10 cellular contexts compared by ENCODE assay signal in the genomic region with DNA sequence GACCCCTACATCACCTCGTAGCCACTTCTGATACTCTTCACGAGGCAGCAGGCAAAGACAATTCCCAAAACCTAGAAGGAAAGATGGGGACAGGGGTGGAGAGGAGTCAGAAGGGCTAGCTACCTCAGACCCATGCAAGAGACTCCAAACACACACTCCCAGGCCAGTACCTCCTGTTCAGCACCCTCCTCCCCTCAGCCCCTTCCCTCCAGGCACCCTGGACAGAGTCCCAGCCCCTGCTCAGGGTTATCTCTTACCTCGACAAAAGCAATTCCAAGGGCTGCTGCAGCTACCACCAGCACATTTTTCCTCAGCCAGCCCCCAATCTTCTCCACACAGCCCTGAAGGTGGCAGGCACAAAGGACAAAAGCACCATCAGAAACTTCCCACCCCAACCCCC. TPM values are rescaled to one million over a fixed set of nuclear protein-coding genes. Genes with fewer than 3 reads are reported as not detected.
DNase-seq lines count a peak whose midpoint lies in the region; ATAC-seq, FAIRE-seq and TF ChIP-seq lines count a peak whose summit lies in the region.
"Had no signal": no experiment of that assay in that cellular context is flagged by ENCODE, and none has a peak within 500 bp of the region (broad histone marks: within the 10 kb centered on the region; RNA-seq: fewer than 3 reads in every experiment).

No MANE protein-coding gene starts in this region.

- H3K27ac Mint-ChIP-seq in activated CD8-positive, alpha-beta T cell treated with anti-CD3 and anti-CD28 coated beads for 36 hours: peak overlapping the region; percentile 50
- no peak overlapping the region for H3K27ac Mint-ChIP-seq in activated CD8-positive, alpha-beta T cell treated with anti-CD3 and anti-CD28 coated beads, Interleukin-2, amount 10 ng/mL, durations not matched to agents 7 days and 5 days

- TF ChIP-seq CTCF in activated CD8-positive, alpha-beta T cell treated with anti-CD3 and anti-CD28 coated beads for 36 hours (IDR thresholded peaks at IDR 0.05): no peak
- no peak for TF ChIP-seq CTCF in hepatocyte (IDR thresholded peaks at IDR 0.05; ENCODE audit: poor library complexity)
- TF ChIP-seq CTCF in tibial artery (IDR thresholded peaks at IDR 0.05): no peak

- peaks cover 42% of the 10 kb centered on the region for H3K79me2 ChIP-seq in hepatocyte

- ATAC-seq in activated CD8-positive, alpha-beta T cell treated with anti-CD3 and anti-CD28 coated beads for 36 hours: no peak
- no peak for ATAC-seq in activated CD8-positive, alpha-beta T cell treated with anti-CD3 and anti-CD28 coated beads, Interleukin-2, amount 10 ng/mL, durations not matched to agents 7 days and 5 days
- ATAC-seq in GM21515 (IDR thresholded peaks at IDR 0.05; ENCODE audit: unreplicated experiment): no peak
- ATAC-seq: A549, foreskin keratinocyte had no signal

- CTCF ChIA-PET in activated CD8-positive, alpha-beta T cell treated with anti-CD3 and anti-CD28 coated beads for 36 hours (lab: Charles Lee): interaction anchor here (0.9 to 7.1 kb wide), 7 partner anchors 9 to 80 kb away, joined by 3 to 87 read pairs (median 7); partner anchors contain the start of gene BLOC1S1
- CTCF ChIA-PET in activated CD8-positive, alpha-beta T cell treated with anti-CD3 and anti-CD28 coated beads, Interleukin-2, amount 10 ng/mL, durations not matched to agents 7 days and 5 days (lab: Charles Lee): interaction anchor here (1.1 to 7.6 kb wide), 6 partner anchors 10 to 201 kb away, joined by 3 to 170 read pairs (median 12); partner anchors contain the start of gene BLOC1S1

- no peak for DNase-seq in activated CD8-positive, alpha-beta T cell treated with anti-CD3 and anti-CD28 coated beads for 36 hours
- no peak for DNase-seq in activated CD8-positive, alpha-beta T cell treated with anti-CD3 and anti-CD28 coated beads, Interleukin-2, amount 10 ng/mL, durations not matched to agents 7 days and 5 days
- no peak for DNase-seq in hepatocyte (ENCODE audit: low spot score)
- DNase-seq in tibial artery: no peak
- DNase-seq in H54 (ENCODE audit: insufficient read length, low spot score): no peak
- DNase-seq: activated T-cell treated with anti-CD3 and anti-CD28 coated beads, Interleukin-2, amount 50 U/mL, for 48 hours; foreskin keratinocyte; Kasumi-1 had no signal

- WGBS in hepatocyte (ENCODE audit: low lambda C conversion rate, missing lambda C conversion rate): 67% methylated on average over 3 of the region's 3 CpGs

- H3K4me2 ChIP-seq in hepatocyte: peak overlapping the region; percentile 81
- H3K4me2 ChIP-seq: A549 had no signal

- no peak overlapping the region for H3K4me3 Mint-ChIP-seq in activated CD8-positive, alpha-beta T cell treated with anti-CD3 and anti-CD28 coated beads for 36 hours
- no peak overlapping the region for H3K4me3 Mint-ChIP-seq in activated CD8-positive, alpha-beta T cell treated with anti-CD3 and anti-CD28 coated beads, Interleukin-2, amount 10 ng/mL, durations not matched to agents 7 days and 5 days

- H3K9me3 ChIP-seq in hepatocyte (ENCODE audit: low read depth): no peaks in the 10 kb centered on the region
- no peaks in the 10 kb centered on the region for H3K9me3 ChIP-seq in tibial artery
- H3K9me3 ChIP-seq: A549 had no signal

- FAIRE-seq in H54 (lab: Jason Lieb, UNC): no peak
- FAIRE-seq: A549 had no signal

- no peak overlapping the region for H3K27ac ChIP-seq in hepatocyte
- peak overlapping the region; percentile 98 to 99 for H3K27ac ChIP-seq in tibial artery
- H3K27ac ChIP-seq: foreskin keratinocyte had no signal

- intact Hi-C loops in activated CD8-positive, alpha-beta T cell treated with anti-CD3 and anti-CD28 coated beads for 36 hours (cut with micrococcal nuclease): no loop called here
- intact Hi-C loops in tibial artery (cut with DNase I; ENCODE audit: low total_unique reads): no loop called here

- no peaks in the 10 kb centered on the region for H3K9me2 ChIP-seq in hepatocyte (replicated peaks; ENCODE audit: insufficient read depth)

- H3K27me3 ChIP-seq in hepatocyte (no peaks in the 10 kb centered on the region), tibial artery (no peaks in the 10 kb centered on the region)
- H3K27me3 ChIP-seq: foreskin keratinocyte had no signal

- H3K4me3 ChIP-seq in hepatocyte: no peak overlapping the region
- H3K4me3 ChIP-seq in tibial artery: no peak overlapping the region
- H3K4me3 ChIP-seq: A549 had no signal

- H4K20me1 ChIP-seq in hepatocyte (ENCODE audit: insufficient read depth, poor library complexity, severe bottlenecking): peaks cover 26% of the 10 kb centered on the region

- no peak for TF ChIP-seq POLR2A in H54 (IDR thresholded peaks at IDR 0.05; ENCODE audit: low read depth, low read length)

- H3K27me3 Mint-ChIP-seq in activated CD8-positive, alpha-beta T cell treated with anti-CD3 and anti-CD28 coated beads for 36 hours: no peaks in the 10 kb centered on the region
- no peaks in the 10 kb centered on the region for H3K27me3 Mint-ChIP-seq in activated CD8-positive, alpha-beta T cell treated with anti-CD3 and anti-CD28 coated beads, Interleukin-2, amount 10 ng/mL, durations not matched to agents 7 days and 5 days (ENCODE audit: low read depth)

- H3K9me3 Mint-ChIP-seq in activated CD8-positive, alpha-beta T cell treated with anti-CD3 and anti-CD28 coated beads for 36 hours: no peaks in the 10 kb centered on the region
- no peaks in the 10 kb centered on the region for H3K9me3 Mint-ChIP-seq in activated CD8-positive, alpha-beta T cell treated with anti-CD3 and anti-CD28 coated beads, Interleukin-2, amount 10 ng/mL, durations not matched to agents 7 days and 5 days (ENCODE audit: insufficient read depth)

- H3K4me1 ChIP-seq in hepatocyte (ENCODE audit: insufficient read depth) (peaks cover 18% of the 10 kb centered on the region), tibial artery (peaks cover 5 to 78% (median 62%) of the 10 kb centered on the region in 4 donors)

- H3K36me3 ChIP-seq in hepatocyte (replicated peaks; ENCODE audit: insufficient read depth, low read depth): no peaks in the 10 kb centered on the region
- H3K36me3 ChIP-seq in tibial artery: peaks cover 24 to 38% (median 35%) of the 10 kb centered on the region in 3 donors

- no peak overlapping the region for H2AFZ ChIP-seq in hepatocyte

- POLR2A ChIA-PET in activated CD8-positive, alpha-beta T cell treated with anti-CD3 and anti-CD28 coated beads for 36 hours (lab: Charles Lee): interaction anchor here (0.6 to 1.9 kb wide), 3 partner anchors 10 to 13 kb away, joined by 3 to 6 read pairs (median 4); no protein-coding TSS in a partner anchor
- POLR2A ChIA-PET in activated CD8-positive, alpha-beta T cell treated with anti-CD3 and anti-CD28 coated beads, Interleukin-2, amount 10 ng/mL, durations not matched to agents 7 days and 5 days (lab: Charles Lee): interaction anchor here (1.1 to 2.3 kb wide), 2 partner anchors 9 to 12 kb away, joined by 6 to 17 read pairs; partner anchors contain the start of gene BLOC1S1

- H3K4me1 Mint-ChIP-seq in activated CD8-positive, alpha-beta T cell treated with anti-CD3 and anti-CD28 coated beads for 36 hours (ENCODE audit: low read depth): peaks cover 29% of the 10 kb centered on the region
- H3K4me1 Mint-ChIP-seq in activated CD8-positive, alpha-beta T cell treated with anti-CD3 and anti-CD28 coated beads, Interleukin-2, amount 10 ng/mL, durations not matched to agents 7 days and 5 days (ENCODE audit: low read depth): peaks cover 57% of the 10 kb centered on the region

- H3K36me3 Mint-ChIP-seq in activated CD8-positive, alpha-beta T cell treated with anti-CD3 and anti-CD28 coated beads for 36 hours (ENCODE audit: low read depth): peaks cover 6% of the 10 kb centered on the region
- peaks cover 35% of the 10 kb centered on the region for H3K36me3 Mint-ChIP-seq in activated CD8-positive, alpha-beta T cell treated with anti-CD3 and anti-CD28 coated beads, Interleukin-2, amount 10 ng/mL, durations not matched to agents 7 days and 5 days (ENCODE audit: low read depth)

RNA-seq across cellular contexts. Expression of gene CD63, which starts 3.3 kb away (rescaled TPM):
- 100 to 1,000 TPM in 1 of 2 experiments, 10 to 100 TPM in 1; 99.6 to 101 TPM for total RNA-seq in activated CD8-positive, alpha-beta T cell treated with anti-CD3 and anti-CD28 coated beads for 36 hours
- total RNA-seq in activated CD8-positive, alpha-beta T cell treated with anti-CD3 and anti-CD28 coated beads, Interleukin-2, amount 10 ng/mL, durations not matched to agents 7 days and 5 days: 100 to 1,000 TPM; 203 to 206 TPM
- total RNA-seq in hepatocyte: 1,401 and 1,504 TPM in 2 replicates
- polyA plus RNA-seq in hepatocyte: 2,624 and 2,749 TPM in 2 replicates

RNA-seq across cellular contexts. Expression of gene RDH5, which starts 5.4 kb away (rescaled TPM):
- total RNA-seq in activated CD8-positive, alpha-beta T cell treated with anti-CD3 and anti-CD28 coated beads for 36 hours: 1 to 10 TPM; 5.3 to 6.8 TPM
- total RNA-seq in activated CD8-positive, alpha-beta T cell treated with anti-CD3 and anti-CD28 coated beads, Interleukin-2, amount 10 ng/mL, durations not matched to agents 7 days and 5 days: 10 to 100 TPM; 12.0 to 12.1 TPM
- total RNA-seq in hepatocyte: 36.2 and 48.7 TPM in 2 replicates
- 38.0 and 43.7 TPM in 2 replicates for polyA plus RNA-seq in hepatocyte

RNA-seq across cellular contexts. Expression of gene BLOC1S1, which starts 9.7 kb away (rescaled TPM):
- 10 to 100 TPM; 79.0 to 84.6 TPM for total RNA-seq in activated CD8-positive, alpha-beta T cell treated with anti-CD3 and anti-CD28 coated beads for 36 hours
- 100 to 1,000 TPM; 156 to 158 TPM for total RNA-seq in activated CD8-positive, alpha-beta T cell treated with anti-CD3 and anti-CD28 coated beads, Interleukin-2, amount 10 ng/mL, durations not matched to agents 7 days and 5 days
- total RNA-seq in hepatocyte: 159 and 177 TPM in 2 replicates
- 227 and 236 TPM in 2 replicates for polyA plus RNA-seq in hepatocyte

RNA-seq across cellular contexts. Expression of gene GDF11, which starts 17.4 kb away (rescaled TPM):
- 1 to 10 TPM; 7.4 to 9.3 TPM for total RNA-seq in activated CD8-positive, alpha-beta T cell treated with anti-CD3 and anti-CD28 coated beads for 36 hours
- total RNA-seq in activated CD8-positive, alpha-beta T cell treated with anti-CD3 and anti-CD28 coated beads, Interleukin-2, amount 10 ng/mL, durations not matched to agents 7 days and 5 days: 10 to 100 TPM; 12.4 to 13.9 TPM
- total RNA-seq in hepatocyte: 7.9 and 10.8 TPM in 2 replicates
- polyA plus RNA-seq in hepatocyte: 3.7 and 4.1 TPM in 2 replicates

RNA-seq across cellular contexts. Expression of gene ITGA7, which starts 17.9 kb away (rescaled TPM):
- 1 to 10 TPM; 4.3 to 4.8 TPM for total RNA-seq in activated CD8-positive, alpha-beta T cell treated with anti-CD3 and anti-CD28 coated beads for 36 hours
- total RNA-seq in activated CD8-positive, alpha-beta T cell treated with anti-CD3 and anti-CD28 coated beads, Interleukin-2, amount 10 ng/mL, durations not matched to agents 7 days and 5 days: 1 to 10 TPM; 2.0 to 4.2 TPM
- total RNA-seq in hepatocyte: 13.0 and 15.2 TPM in 2 replicates
- polyA plus RNA-seq in hepatocyte: 18.9 and 22.8 TPM in 2 replicates
